ENCODE assay signal across 8 cellular contexts in the genomic region with DNA sequence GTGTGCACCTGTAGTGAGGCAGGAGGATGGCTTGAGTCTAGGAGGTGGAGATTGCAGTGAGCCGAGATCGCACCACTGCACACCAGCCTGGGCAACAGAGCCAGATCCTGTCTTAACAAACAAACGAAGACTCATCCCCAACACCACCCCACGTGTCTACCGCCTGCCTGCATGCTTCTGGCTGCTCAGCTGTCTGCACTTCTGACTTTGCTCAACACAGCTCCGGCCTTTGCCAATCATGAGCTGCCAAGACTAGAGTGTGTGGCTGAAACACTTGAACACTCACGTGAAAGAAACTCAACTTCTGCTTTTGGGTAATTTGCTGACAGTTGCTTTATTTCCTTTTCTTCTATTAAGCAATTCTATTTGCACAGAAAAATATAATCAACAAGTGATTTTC. TPM values are rescaled to one million over a fixed set of nuclear protein-coding genes. Genes with fewer than 3 reads are reported as not detected.
DNase-seq lines count a peak whose midpoint lies in the region; ATAC-seq and TF ChIP-seq lines count a peak whose summit lies in the region.

No MANE protein-coding gene starts in this region.

- TF ChIP-seq CTCF in C4-2B (conservative IDR thresholded peaks at IDR 0.05): no peak
- no peak for TF ChIP-seq CTCF in fibroblast of mammary gland (conservative IDR thresholded peaks at IDR 0.05; ENCODE audit: control insufficient read depth, insufficient read depth, low read depth, low read length)
- TF ChIP-seq CTCF in gastrocnemius medialis (IDR thresholded peaks at IDR 0.05 in 4 of 5, conservative IDR thresholded peaks at IDR 0.05 in 1 of 5): no peak
- no peak for TF ChIP-seq CTCF in CD8-positive, alpha-beta T cell (IDR thresholded peaks at IDR 0.05)

- peak; percentile 89 for ATAC-seq in GM21381 (IDR thresholded peaks at IDR 0.05; ENCODE audit: unreplicated experiment)
- ATAC-seq in gastrocnemius medialis: peak; percentile 95 to 97
- no peak for ATAC-seq in CD8-positive, alpha-beta T cell

- CTCF ChIA-PET in activated CD4-positive, alpha-beta memory T cell treated with anti-CD3 and anti-CD28 coated beads for 36 hours (lab: Charles Lee): no interaction called here
- CTCF ChIA-PET in CD8-positive, alpha-beta T cell (lab: Charles Lee): interaction anchor here (1.0 to 1.5 kb wide), 2 partner anchors 10 to 114 kb away, joined by 3 to 5 read pairs; no protein-coding TSS in a partner anchor

- peak in 1 of 2 donors; percentile 32 for TF ChIP-seq POLR2A in gastrocnemius medialis (IDR thresholded peaks at IDR 0.05)

- H3K4me1 Mint-ChIP-seq in IgD-negative memory B cell: peaks cover 19 to 32% (median 20%) of the 10 kb centered on the region in 3 donors
- H3K4me1 Mint-ChIP-seq in activated CD4-positive, alpha-beta memory T cell treated with anti-CD3 and anti-CD28 coated beads for 36 hours (ENCODE audit: low read depth): peaks cover 3% of the 10 kb centered on the region
- peaks cover 3% of the 10 kb centered on the region for H3K4me1 Mint-ChIP-seq in CD8-positive, alpha-beta T cell (ENCODE audit: low read depth)

- peaks cover 0 to 19% of the 10 kb centered on the region in 2 donors for H3K4me1 ChIP-seq in gastrocnemius medialis
- H3K4me1 ChIP-seq in CD8-positive, alpha-beta T cell (ENCODE audit: insufficient read depth, low read length): no peaks in the 10 kb centered on the region

- H3K4me3 Mint-ChIP-seq in IgD-negative memory B cell: peak overlapping the region in 3 of 4 donors; percentile 9 to 39 (median 29)
- H3K4me3 Mint-ChIP-seq in activated CD4-positive, alpha-beta memory T cell treated with anti-CD3 and anti-CD28 coated beads for 36 hours: no peak overlapping the region
- no peak overlapping the region for H3K4me3 Mint-ChIP-seq in CD8-positive, alpha-beta T cell

- no peaks in the 10 kb centered on the region for H3K27me3 ChIP-seq in gastrocnemius medialis
- no peaks in the 10 kb centered on the region for H3K27me3 ChIP-seq in CD8-positive, alpha-beta T cell (ENCODE audit: insufficient read depth, low read length)

- no peaks in the 10 kb centered on the region for H3K9me3 Mint-ChIP-seq in IgD-negative memory B cell
- no peaks in the 10 kb centered on the region for H3K9me3 Mint-ChIP-seq in activated CD4-positive, alpha-beta memory T cell treated with anti-CD3 and anti-CD28 coated beads for 36 hours
- H3K9me3 Mint-ChIP-seq in CD8-positive, alpha-beta T cell: no peaks in the 10 kb centered on the region

- intact Hi-C loops in gastrocnemius medialis (cut with DNase I; ENCODE audit: low total_unique reads): loop anchor here (5.0 kb wide), 1 partner anchor 35 kb away; no protein-coding TSS in a partner anchor
- intact Hi-C loops in activated CD4-positive, alpha-beta memory T cell treated with anti-CD3 and anti-CD28 coated beads for 36 hours (cut with micrococcal nuclease): no loop called here
- intact Hi-C loops in CD8-positive, alpha-beta T cell (cut with DNase I, micrococcal nuclease): no loop called here

- H3K36me3 ChIP-seq in gastrocnemius medialis: no peaks in the 10 kb centered on the region
- no peaks in the 10 kb centered on the region for H3K36me3 ChIP-seq in CD8-positive, alpha-beta T cell (ENCODE audit: insufficient read depth, low read length)

- H3K27ac ChIP-seq in C4-2B (peak overlapping the region; percentile 37), gastrocnemius medialis (peak overlapping the region; percentile 16 to 60 (median 57))
- no peak overlapping the region for H3K27ac ChIP-seq in CD8-positive, alpha-beta T cell (ENCODE audit: low read depth, low read length)

- no peaks in the 10 kb centered on the region for H3K27me3 Mint-ChIP-seq in IgD-negative memory B cell
- no peaks in the 10 kb centered on the region for H3K27me3 Mint-ChIP-seq in activated CD4-positive, alpha-beta memory T cell treated with anti-CD3 and anti-CD28 coated beads for 36 hours
- H3K27me3 Mint-ChIP-seq in CD8-positive, alpha-beta T cell (ENCODE audit: low read depth): no peaks in the 10 kb centered on the region

- no peaks in the 10 kb centered on the region for H3K36me3 Mint-ChIP-seq in IgD-negative memory B cell
- no peaks in the 10 kb centered on the region for H3K36me3 Mint-ChIP-seq in activated CD4-positive, alpha-beta memory T cell treated with anti-CD3 and anti-CD28 coated beads for 36 hours
- H3K36me3 Mint-ChIP-seq in CD8-positive, alpha-beta T cell: no peaks in the 10 kb centered on the region

- POLR2A ChIA-PET in activated CD4-positive, alpha-beta memory T cell treated with anti-CD3 and anti-CD28 coated beads for 36 hours (lab: Charles Lee): no interaction called here
- POLR2A ChIA-PET in CD8-positive, alpha-beta T cell (lab: Charles Lee): no interaction called here

- peak overlapping the region; percentile 7 to 93 (median 69) for H3K27ac Mint-ChIP-seq in IgD-negative memory B cell
- H3K27ac Mint-ChIP-seq in activated CD4-positive, alpha-beta memory T cell treated with anti-CD3 and anti-CD28 coated beads for 36 hours: no peak overlapping the region
- no peak overlapping the region for H3K27ac Mint-ChIP-seq in CD8-positive, alpha-beta T cell

- DNase-seq in fibroblast of mammary gland (ENCODE audit: low read depth): peak; percentile 79
- peak; percentile 88 to 91 for DNase-seq in gastrocnemius medialis
- no peak for DNase-seq in activated CD4-positive, alpha-beta memory T cell treated with anti-CD3 and anti-CD28 coated beads for 36 hours
- DNase-seq in NCI-H510A treated with DMSO at 0.1 percent for 48 hours (lab: John Stamatoyannopoulos, UW): no peak
- DNase-seq in CD8-positive, alpha-beta T cell: no peak

- no peaks in the 10 kb centered on the region for H3K9me3 ChIP-seq in gastrocnemius medialis
- no peaks in the 10 kb centered on the region for H3K9me3 ChIP-seq in CD8-positive, alpha-beta T cell (ENCODE audit: low read length)

- in situ Hi-C loops in gastrocnemius medialis (cut with MboI; ENCODE audit: low sequenced_read_pairs in 4 of 4): no loop called here

- H3K4me3 ChIP-seq in fibroblast of mammary gland (ENCODE audit: control insufficient read depth, low read depth, low read length) (no peak overlapping the region), gastrocnemius medialis (no peak overlapping the region)
- H3K4me3 ChIP-seq in CD8-positive, alpha-beta T cell (ENCODE audit: low read depth, low read length): no peak overlapping the region

RNA-seq across cellular contexts. Expression of gene SP3, which starts 32.1 kb away (rescaled TPM):
- polyA plus RNA-seq in IgD-negative memory B cell: 54.4 TPM
- 10 to 100 TPM; 47.9 to 68.9 (median 58.7) TPM for total RNA-seq in gastrocnemius medialis
- total RNA-seq in activated CD4-positive, alpha-beta memory T cell treated with anti-CD3 and anti-CD28 coated beads for 36 hours: 10 to 100 TPM; 79.9 to 90.1 TPM
- 100 to 1,000 TPM; 166 to 169 TPM for total RNA-seq in CD8-positive, alpha-beta T cell

Comparison
In these comparisons a context has a peak if more than half of its experiments do, and no peak if none do; other contexts are left out.
1. H3K27ac Mint-ChIP-seq: peak in IgD-negative memory B cell (3 of 3); none in activated CD4-positive, alpha-beta memory T cell treated with anti-CD3 and anti-CD28 coated beads for 36 hours (single experiment) and CD8-positive, alpha-beta T cell (single experiment).
2. H3K4me3 Mint-ChIP-seq: peak in IgD-negative memory B cell (3 of 4); none in activated CD4-positive, alpha-beta memory T cell treated with anti-CD3 and anti-CD28 coated beads for 36 hours (single experiment) and CD8-positive, alpha-beta T cell (single experiment).
3. DNase-seq: peak in fibroblast of mammary gland (single experiment) and gastrocnemius medialis (2 of 2); none in activated CD4-positive, alpha-beta memory T cell treated with anti-CD3 and anti-CD28 coated beads for 36 hours (single experiment), NCI-H510A treated with DMSO at 0.1 percent for 48 hours (single experiment) and CD8-positive, alpha-beta T cell (0 of 7).